Comparison of ENCODE assay signal across 4 cellular contexts in the genomic region with DNA sequence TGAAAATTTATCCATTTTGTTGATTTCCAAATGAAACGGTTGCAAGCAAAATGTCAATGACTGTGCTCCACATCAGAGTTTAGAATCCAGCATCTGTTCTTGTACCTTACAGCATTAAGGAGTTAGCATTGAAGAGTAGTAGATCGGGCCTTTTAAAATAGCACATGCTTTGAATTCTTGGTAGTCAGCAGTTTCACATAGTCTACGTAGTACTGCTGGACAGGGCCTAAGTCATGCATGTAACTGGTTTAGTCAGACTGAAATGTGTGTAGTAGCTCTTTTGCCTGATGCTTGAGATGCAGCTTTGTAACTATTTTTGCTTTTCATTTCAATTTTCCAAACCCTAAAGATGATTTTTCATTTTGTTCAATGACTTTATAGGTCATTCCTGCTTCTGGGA.
A peak's percentile ranks its signal among the peaks of the same experiment; 100 is the strongest.
TF ChIP-seq lines count a peak whose summit lies in the region.

No MANE protein-coding gene starts in this region.

TF ChIP-seq in A549, 52 proteins besides CTCF, POLR2A, EP300 and RAD21:
- TF ChIP-seq RFX5 (IDR thresholded peaks at IDR 0.05) (no peak), MAFK (IDR thresholded peaks at IDR 0.05; ENCODE audit: partially characterized antibody) (peak; percentile 88), NPAS2 (CRISPR knock-in tag; IDR thresholded peaks at IDR 0.05; ENCODE audit: borderline replicate concordance) (no peak)

TF ChIP-seq in IMR-90, 13 proteins besides CTCF, POLR2A, EP300 and RAD21:
- no peak for TF ChIP-seq RFX5 (IDR thresholded peaks at IDR 0.05; ENCODE audit: low read depth, low read length)
- TF ChIP-seq MAFK (IDR thresholded peaks at IDR 0.05; ENCODE audit: low read depth, low read length) = peak; percentile 79

TF ChIP-seq in K562, 482 proteins besides CTCF, POLR2A, EP300 and RAD21 (continues in another document):
- no peak for TF ChIP-seq IRF2 (CRISPR knock-in tag; IDR thresholded peaks at IDR 0.05)
- TF ChIP-seq DACH1 (IDR thresholded peaks at IDR 0.05; ENCODE audit: partially characterized antibody) = no peak
- no peak for TF ChIP-seq NFE2 (IDR thresholded peaks at IDR 0.05; ENCODE audit: low read depth)
- no peak for TF ChIP-seq ILK (tag; IDR thresholded peaks at IDR 0.05; ENCODE audit: borderline replicate concordance, low read depth)
- TF ChIP-seq, protein P1, sequence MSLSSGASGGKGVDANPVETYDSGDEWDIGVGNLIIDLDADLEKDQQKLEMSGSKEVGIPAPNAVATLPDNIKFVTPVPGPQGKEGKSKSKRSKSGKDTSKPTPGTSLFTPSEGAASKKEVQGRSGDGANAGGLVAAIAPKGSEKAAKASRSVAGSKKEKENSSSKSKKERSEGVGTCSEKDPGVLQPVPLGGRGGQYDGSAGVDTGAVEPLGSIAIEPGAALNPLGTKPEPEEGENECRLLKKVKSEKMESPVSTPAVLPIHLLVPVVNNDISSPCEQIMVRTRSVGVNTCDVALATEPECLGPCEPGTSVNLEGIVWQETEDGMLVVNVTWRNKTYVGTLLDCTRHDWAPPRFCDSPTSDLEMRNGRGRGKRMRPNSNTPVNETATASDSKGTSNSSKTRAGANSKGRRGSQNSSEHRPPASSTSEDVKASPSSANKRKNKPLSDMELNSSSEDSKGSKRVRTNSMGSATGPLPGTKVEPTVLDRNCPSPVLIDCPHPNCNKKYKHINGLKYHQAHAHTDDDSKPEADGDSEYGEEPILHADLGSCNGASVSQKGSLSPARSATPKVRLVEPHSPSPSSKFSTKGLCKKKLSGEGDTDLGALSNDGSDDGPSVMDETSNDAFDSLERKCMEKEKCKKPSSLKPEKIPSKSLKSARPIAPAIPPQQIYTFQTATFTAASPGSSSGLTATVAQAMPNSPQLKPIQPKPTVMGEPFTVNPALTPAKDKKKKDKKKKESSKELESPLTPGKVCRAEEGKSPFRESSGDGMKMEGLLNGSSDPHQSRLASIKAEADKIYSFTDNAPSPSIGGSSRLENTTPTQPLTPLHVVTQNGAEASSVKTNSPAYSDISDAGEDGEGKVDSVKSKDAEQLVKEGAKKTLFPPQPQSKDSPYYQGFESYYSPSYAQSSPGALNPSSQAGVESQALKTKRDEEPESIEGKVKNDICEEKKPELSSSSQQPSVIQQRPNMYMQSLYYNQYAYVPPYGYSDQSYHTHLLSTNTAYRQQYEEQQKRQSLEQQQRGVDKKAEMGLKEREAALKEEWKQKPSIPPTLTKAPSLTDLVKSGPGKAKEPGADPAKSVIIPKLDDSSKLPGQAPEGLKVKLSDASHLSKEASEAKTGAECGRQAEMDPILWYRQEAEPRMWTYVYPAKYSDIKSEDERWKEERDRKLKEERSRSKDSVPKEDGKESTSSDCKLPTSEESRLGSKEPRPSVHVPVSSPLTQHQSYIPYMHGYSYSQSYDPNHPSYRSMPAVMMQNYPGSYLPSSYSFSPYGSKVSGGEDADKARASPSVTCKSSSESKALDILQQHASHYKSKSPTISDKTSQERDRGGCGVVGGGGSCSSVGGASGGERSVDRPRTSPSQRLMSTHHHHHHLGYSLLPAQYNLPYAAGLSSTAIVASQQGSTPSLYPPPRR (CRISPR knock-in tag; IDR thresholded peaks at IDR 0.05; ENCODE audit: borderline replicate concordance) = no peak
- peak; percentile 29; the same call in 1 of the 2 replicates for TF ChIP-seq MAFK (IDR thresholded peaks at IDR 0.05; ENCODE audit: low read length)
- TF ChIP-seq, protein P2, sequence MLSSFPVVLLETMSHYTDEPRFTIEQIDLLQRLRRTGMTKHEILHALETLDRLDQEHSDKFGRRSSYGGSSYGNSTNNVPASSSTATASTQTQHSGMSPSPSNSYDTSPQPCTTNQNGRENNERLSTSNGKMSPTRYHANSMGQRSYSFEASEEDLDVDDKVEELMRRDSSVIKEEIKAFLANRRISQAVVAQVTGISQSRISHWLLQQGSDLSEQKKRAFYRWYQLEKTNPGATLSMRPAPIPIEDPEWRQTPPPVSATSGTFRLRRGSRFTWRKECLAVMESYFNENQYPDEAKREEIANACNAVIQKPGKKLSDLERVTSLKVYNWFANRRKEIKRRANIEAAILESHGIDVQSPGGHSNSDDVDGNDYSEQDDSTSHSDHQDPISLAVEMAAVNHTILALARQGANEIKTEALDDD (IDR thresholded peaks at IDR 0.05) = no peak
- TF ChIP-seq MAZ (CRISPR knock-in tag; conservative IDR thresholded peaks at IDR 0.05 in 1 of 2, IDR thresholded peaks at IDR 0.05 in 1 of 2) = no peak
- TF ChIP-seq, protein P3, sequence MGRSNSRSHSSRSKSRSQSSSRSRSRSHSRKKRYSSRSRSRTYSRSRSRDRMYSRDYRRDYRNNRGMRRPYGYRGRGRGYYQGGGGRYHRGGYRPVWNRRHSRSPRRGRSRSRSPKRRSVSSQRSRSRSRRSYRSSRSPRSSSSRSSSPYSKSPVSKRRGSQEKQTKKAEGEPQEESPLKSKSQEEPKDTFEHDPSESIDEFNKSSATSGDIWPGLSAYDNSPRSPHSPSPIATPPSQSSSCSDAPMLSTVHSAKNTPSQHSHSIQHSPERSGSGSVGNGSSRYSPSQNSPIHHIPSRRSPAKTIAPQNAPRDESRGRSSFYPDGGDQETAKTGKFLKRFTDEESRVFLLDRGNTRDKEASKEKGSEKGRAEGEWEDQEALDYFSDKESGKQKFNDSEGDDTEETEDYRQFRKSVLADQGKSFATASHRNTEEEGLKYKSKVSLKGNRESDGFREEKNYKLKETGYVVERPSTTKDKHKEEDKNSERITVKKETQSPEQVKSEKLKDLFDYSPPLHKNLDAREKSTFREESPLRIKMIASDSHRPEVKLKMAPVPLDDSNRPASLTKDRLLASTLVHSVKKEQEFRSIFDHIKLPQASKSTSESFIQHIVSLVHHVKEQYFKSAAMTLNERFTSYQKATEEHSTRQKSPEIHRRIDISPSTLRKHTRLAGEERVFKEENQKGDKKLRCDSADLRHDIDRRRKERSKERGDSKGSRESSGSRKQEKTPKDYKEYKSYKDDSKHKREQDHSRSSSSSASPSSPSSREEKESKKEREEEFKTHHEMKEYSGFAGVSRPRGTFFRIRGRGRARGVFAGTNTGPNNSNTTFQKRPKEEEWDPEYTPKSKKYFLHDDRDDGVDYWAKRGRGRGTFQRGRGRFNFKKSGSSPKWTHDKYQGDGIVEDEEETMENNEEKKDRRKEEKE (IDR thresholded peaks at IDR 0.05; ENCODE audit: borderline replicate concordance in 1 of 2, control insufficient read depth in 1 of 2, low read depth in 2 of 2, low read length in 1 of 2) = no peak
- TF ChIP-seq, protein P4, sequence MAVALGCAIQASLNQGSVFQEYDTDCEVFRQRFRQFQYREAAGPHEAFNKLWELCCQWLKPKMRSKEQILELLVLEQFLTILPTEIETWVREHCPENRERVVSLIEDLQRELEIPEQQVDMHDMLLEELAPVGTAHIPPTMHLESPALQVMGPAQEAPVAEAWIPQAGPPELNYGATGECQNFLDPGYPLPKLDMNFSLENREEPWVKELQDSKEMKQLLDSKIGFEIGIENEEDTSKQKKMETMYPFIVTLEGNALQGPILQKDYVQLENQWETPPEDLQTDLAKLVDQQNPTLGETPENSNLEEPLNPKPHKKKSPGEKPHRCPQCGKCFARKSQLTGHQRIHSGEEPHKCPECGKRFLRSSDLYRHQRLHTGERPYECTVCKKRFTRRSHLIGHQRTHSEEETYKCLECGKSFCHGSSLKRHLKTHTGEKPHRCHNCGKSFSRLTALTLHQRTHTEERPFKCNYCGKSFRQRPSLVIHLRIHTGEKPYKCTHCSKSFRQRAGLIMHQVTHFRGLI (CRISPR knock-in tag; IDR thresholded peaks at IDR 0.05) = no peak
- no peak for TF ChIP-seq ZNF146 (CRISPR knock-in tag; IDR thresholded peaks at IDR 0.05; ENCODE audit: unreplicated experiment)
- no peak for TF ChIP-seq THRAP3 (IDR thresholded peaks at IDR 0.05; ENCODE audit: borderline replicate concordance)
- TF ChIP-seq MAFG (tag; conservative IDR thresholded peaks at IDR 0.05) = peak; percentile 41; the same call in 1 of the 2 replicates

TF ChIP-seq in WTC11, 78 proteins besides CTCF, POLR2A, EP300 and RAD21:
- TF ChIP-seq, protein P5, sequence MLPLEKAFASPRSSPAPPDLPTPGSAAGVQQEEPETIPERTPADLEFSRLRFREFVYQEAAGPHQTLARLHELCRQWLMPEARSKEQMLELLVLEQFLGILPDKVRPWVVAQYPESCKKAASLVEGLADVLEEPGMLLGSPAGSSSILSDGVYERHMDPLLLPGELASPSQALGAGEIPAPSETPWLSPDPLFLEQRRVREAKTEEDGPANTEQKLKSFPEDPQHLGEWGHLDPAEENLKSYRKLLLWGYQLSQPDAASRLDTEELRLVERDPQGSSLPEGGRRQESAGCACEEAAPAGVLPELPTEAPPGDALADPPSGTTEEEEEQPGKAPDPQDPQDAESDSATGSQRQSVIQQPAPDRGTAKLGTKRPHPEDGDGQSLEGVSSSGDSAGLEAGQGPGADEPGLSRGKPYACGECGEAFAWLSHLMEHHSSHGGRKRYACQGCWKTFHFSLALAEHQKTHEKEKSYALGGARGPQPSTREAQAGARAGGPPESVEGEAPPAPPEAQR (CRISPR knock-in tag; IDR thresholded peaks at IDR 0.05) = no peak
- no peak for TF ChIP-seq HMGA2 (CRISPR knock-in tag; IDR thresholded peaks at IDR 0.05)
- TF ChIP-seq, protein P6, sequence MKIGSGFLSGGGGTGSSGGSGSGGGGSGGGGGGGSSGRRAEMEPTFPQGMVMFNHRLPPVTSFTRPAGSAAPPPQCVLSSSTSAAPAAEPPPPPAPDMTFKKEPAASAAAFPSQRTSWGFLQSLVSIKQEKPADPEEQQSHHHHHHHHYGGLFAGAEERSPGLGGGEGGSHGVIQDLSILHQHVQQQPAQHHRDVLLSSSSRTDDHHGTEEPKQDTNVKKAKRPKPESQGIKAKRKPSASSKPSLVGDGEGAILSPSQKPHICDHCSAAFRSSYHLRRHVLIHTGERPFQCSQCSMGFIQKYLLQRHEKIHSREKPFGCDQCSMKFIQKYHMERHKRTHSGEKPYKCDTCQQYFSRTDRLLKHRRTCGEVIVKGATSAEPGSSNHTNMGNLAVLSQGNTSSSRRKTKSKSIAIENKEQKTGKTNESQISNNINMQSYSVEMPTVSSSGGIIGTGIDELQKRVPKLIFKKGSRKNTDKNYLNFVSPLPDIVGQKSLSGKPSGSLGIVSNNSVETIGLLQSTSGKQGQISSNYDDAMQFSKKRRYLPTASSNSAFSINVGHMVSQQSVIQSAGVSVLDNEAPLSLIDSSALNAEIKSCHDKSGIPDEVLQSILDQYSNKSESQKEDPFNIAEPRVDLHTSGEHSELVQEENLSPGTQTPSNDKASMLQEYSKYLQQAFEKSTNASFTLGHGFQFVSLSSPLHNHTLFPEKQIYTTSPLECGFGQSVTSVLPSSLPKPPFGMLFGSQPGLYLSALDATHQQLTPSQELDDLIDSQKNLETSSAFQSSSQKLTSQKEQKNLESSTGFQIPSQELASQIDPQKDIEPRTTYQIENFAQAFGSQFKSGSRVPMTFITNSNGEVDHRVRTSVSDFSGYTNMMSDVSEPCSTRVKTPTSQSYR (CRISPR knock-in tag; IDR thresholded peaks at IDR 0.05) = no peak
- TF ChIP-seq, protein P7, sequence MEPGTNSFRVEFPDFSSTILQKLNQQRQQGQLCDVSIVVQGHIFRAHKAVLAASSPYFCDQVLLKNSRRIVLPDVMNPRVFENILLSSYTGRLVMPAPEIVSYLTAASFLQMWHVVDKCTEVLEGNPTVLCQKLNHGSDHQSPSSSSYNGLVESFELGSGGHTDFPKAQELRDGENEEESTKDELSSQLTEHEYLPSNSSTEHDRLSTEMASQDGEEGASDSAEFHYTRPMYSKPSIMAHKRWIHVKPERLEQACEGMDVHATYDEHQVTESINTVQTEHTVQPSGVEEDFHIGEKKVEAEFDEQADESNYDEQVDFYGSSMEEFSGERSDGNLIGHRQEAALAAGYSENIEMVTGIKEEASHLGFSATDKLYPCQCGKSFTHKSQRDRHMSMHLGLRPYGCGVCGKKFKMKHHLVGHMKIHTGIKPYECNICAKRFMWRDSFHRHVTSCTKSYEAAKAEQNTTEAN (CRISPR knock-in tag; IDR thresholded peaks at IDR 0.05) = no peak
- no peak for TF ChIP-seq ATF1 (CRISPR knock-in tag; IDR thresholded peaks at IDR 0.05)
- TF ChIP-seq, protein P8, sequence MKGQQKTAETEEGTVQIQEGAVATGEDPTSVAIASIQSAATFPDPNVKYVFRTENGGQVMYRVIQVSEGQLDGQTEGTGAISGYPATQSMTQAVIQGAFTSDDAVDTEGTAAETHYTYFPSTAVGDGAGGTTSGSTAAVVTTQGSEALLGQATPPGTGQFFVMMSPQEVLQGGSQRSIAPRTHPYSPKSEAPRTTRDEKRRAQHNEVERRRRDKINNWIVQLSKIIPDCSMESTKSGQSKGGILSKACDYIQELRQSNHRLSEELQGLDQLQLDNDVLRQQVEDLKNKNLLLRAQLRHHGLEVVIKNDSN (CRISPR knock-in tag; IDR thresholded peaks at IDR 0.05) = no peak
- TF ChIP-seq, protein P9, sequence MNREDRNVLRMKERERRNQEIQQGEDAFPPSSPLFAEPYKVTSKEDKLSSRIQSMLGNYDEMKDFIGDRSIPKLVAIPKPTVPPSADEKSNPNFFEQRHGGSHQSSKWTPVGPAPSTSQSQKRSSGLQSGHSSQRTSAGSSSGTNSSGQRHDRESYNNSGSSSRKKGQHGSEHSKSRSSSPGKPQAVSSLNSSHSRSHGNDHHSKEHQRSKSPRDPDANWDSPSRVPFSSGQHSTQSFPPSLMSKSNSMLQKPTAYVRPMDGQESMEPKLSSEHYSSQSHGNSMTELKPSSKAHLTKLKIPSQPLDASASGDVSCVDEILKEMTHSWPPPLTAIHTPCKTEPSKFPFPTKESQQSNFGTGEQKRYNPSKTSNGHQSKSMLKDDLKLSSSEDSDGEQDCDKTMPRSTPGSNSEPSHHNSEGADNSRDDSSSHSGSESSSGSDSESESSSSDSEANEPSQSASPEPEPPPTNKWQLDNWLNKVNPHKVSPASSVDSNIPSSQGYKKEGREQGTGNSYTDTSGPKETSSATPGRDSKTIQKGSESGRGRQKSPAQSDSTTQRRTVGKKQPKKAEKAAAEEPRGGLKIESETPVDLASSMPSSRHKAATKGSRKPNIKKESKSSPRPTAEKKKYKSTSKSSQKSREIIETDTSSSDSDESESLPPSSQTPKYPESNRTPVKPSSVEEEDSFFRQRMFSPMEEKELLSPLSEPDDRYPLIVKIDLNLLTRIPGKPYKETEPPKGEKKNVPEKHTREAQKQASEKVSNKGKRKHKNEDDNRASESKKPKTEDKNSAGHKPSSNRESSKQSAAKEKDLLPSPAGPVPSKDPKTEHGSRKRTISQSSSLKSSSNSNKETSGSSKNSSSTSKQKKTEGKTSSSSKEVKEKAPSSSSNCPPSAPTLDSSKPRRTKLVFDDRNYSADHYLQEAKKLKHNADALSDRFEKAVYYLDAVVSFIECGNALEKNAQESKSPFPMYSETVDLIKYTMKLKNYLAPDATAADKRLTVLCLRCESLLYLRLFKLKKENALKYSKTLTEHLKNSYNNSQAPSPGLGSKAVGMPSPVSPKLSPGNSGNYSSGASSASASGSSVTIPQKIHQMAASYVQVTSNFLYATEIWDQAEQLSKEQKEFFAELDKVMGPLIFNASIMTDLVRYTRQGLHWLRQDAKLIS (CRISPR knock-in tag; IDR thresholded peaks at IDR 0.05; ENCODE audit: borderline replicate concordance) = no peak
- no peak for TF ChIP-seq ZNF423 (CRISPR knock-in tag; IDR thresholded peaks at IDR 0.05)
- no peak for TF ChIP-seq NR1H2 (CRISPR knock-in tag; IDR thresholded peaks at IDR 0.05)
- TF ChIP-seq ZNF263 (CRISPR knock-in tag; IDR thresholded peaks at IDR 0.05; ENCODE audit: low read depth) = no peak
- no peak for TF ChIP-seq NFATC4 (CRISPR knock-in tag; IDR thresholded peaks at IDR 0.05)
- TF ChIP-seq, protein P10, sequence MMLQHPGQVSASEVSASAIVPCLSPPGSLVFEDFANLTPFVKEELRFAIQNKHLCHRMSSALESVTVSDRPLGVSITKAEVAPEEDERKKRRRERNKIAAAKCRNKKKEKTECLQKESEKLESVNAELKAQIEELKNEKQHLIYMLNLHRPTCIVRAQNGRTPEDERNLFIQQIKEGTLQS (CRISPR knock-in tag; conservative IDR thresholded peaks at IDR 0.05) = no peak
